Comparison of ENCODE assay signal across 31 cellular contexts in genomic region chr5:180199390-180199789, GRCh38. TPM values are rescaled to one million over a fixed set of nuclear protein-coding genes. Genes with fewer than 3 reads are reported as not detected.
"Had no signal": no experiment of that assay in that cellular context is flagged by ENCODE, and none has a peak within 500 bp of the region (broad histone marks: within the 10 kb centered on the region; RNA-seq: fewer than 3 reads in every experiment).

No MANE protein-coding gene starts in this region.

- ATAC-seq: naive thymus-derived CD4-positive, alpha-beta T cell; natural killer cell; pancreas; right cardiac atrium; sciatic nerve; stimulated activated memory B cell treated with anti-CD40 and anti-IgM and Interleukin-4, amounts not matched to agents 10 μg/mL and 1 μg/mL and 100 μg/mL, for 72 hours; stimulated activated naive CD8-positive, alpha-beta T cell treated with anti-CD3 and anti-CD28 coated beads, Interleukin-15, amount 100 ng/mL, for 72 hours; stimulated activated naive CD8-positive, alpha-beta T cell treated with anti-CD3 and anti-CD28 coated beads, Interleukin-15, Interleukin-2, amounts not matched to agents 100 U/mL and 50 U/mL, for 24 hours had no signal

- H3K9me3 ChIP-seq: neutrophil, pancreas, prostate gland, spleen, suprapubic skin, testis, tibial artery, transverse colon, vagina had no signal

- H3K27me3 ChIP-seq: neutrophil, testis, transverse colon, vagina had no signal

- H3K4me2 ChIP-seq: smooth muscle cell had no signal

- H3K27ac ChIP-seq: neutrophil, pancreas, prostate gland, skin epidermis, spleen, suprapubic skin, testis, tibial artery, transverse colon, vagina had no signal

- H3K4me3 ChIP-seq: pancreas, prostate gland, skin epidermis, smooth muscle cell, spleen, suprapubic skin, testis, tibial artery, transverse colon, vagina had no signal

- FAIRE-seq: pancreas, urothelium cell line had no signal

- H3K36me3 ChIP-seq: neutrophil, pancreas, prostate gland, spleen, suprapubic skin, tibial artery, transverse colon, vagina had no signal

- H3K4me1 ChIP-seq: pancreas, prostate gland, suprapubic skin, tibial artery, transverse colon, vagina had no signal

- DNase-seq: naive thymus-derived CD4-positive, alpha-beta T cell; natural killer cell; nucleus accumbens; pancreas; retina; right cardiac atrium; stimulated activated CD4-positive, alpha-beta T cell treated with anti-CD3 and anti-CD28 coated beads, Interleukin-12 subunit alpha, Interleukin-12 subunit beta, amount 100 ng/mL, for 4 hours; stimulated activated CD4-positive, alpha-beta T cell treated with anti-CD3 and anti-CD28 coated beads, Interleukin-1b, Interleukin-23, amount 100 ng/mL, for 48 hours; stimulated activated CD4-positive, alpha-beta T cell treated with anti-CD3 and anti-CD28 coated beads, Interleukin-4, amount 100 ng/mL, for 1 hour; stimulated activated CD4-positive, alpha-beta T cell treated with anti-CD3 and anti-CD28 coated beads, Interleukin-4, amount 100 ng/mL, for 4 hours; stimulated activated CD8-positive, alpha-beta memory T cell treated with anti-CD3 and anti-CD28 coated beads, Interleukin-4, amount 100 ng/mL, for 48 hours; stimulated activated naive CD4-positive, alpha-beta T cell; stimulated activated naive CD8-positive, alpha-beta T cell treated with anti-CD3 and anti-CD28 coated beads, Interleukin-15, amount 100 ng/mL, for 72 hours; stimulated activated naive CD8-positive, alpha-beta T cell treated with anti-CD3 and anti-CD28 coated beads, Interleukin-15, Interleukin-2, amounts not matched to agents 100 U/mL and 50 U/mL, for 24 hours; substantia nigra; testis; tibial artery; transverse colon had no signal

RNA-seq across cellular contexts. Expression of gene RASGEF1C, which starts 9.6 kb away (rescaled TPM):
- total RNA-seq: naive thymus-derived CD4-positive, alpha-beta T cell; natural killer cell; osteocyte; pulmonary artery endothelial cell; smooth muscle cell; ureter had no signal
- polyA plus RNA-seq: naive thymus-derived CD4-positive, alpha-beta T cell had no signal
